ENCODE assay signal across 14 cellular contexts in genomic region chr22:46061124-46061410, GRCh38.
A peak's percentile ranks its signal among the peaks of the same experiment; 100 is the strongest.
DNase-seq lines count a peak whose midpoint lies in the region; ATAC-seq and TF ChIP-seq lines count a peak whose summit lies in the region.
"Had no signal": no experiment of that assay in that cellular context is flagged by ENCODE, and none has a peak within 500 bp of the region (broad histone marks: within the 10 kb centered on the region; RNA-seq: fewer than 3 reads in every experiment).

No MANE protein-coding gene starts in this region.

- H3K4me3 ChIP-seq in esophagus squamous epithelium (peak overlapping the region in 2 of 4 donors; percentile 28 to 53), prostate gland (no peak overlapping the region)
- H3K4me3 ChIP-seq: A549 had no signal

- no peak overlapping the region for H3K4me3 Mint-ChIP-seq in mesothelial cell of epicardium
- no peak overlapping the region for H3K4me3 Mint-ChIP-seq in stimulated activated effector memory CD8-positive, alpha-beta T cell treated with anti-CD3 and anti-CD28 coated beads, Interleukin-12 subunit alpha, Interleukin-12 subunit beta, amount 100 ng/mL, for 72 hours
- H3K4me3 Mint-ChIP-seq: T-helper 2 cell treated with Interferon-gamma antibody and Interleukin-4, amounts not matched to agents 5 μg/mL and 100 μg/mL, for 36 hours had no signal

- H3K27me3 ChIP-seq in esophagus squamous epithelium (no peaks in the 10 kb centered on the region), prostate gland (replicated peaks; ENCODE audit: insufficient read depth) (no peaks in the 10 kb centered on the region)

- TF ChIP-seq POLR2A in esophagus squamous epithelium (IDR thresholded peaks at IDR 0.05) (no peak), prostate gland (IDR thresholded peaks at IDR 0.05) (no peak)

- WGBS in esophagus squamous epithelium, 2 donors, result 58 to 82% methylated on average over 6 to 12 of the region's 26 CpGs
- 81% methylated on average over 20 of the region's 26 CpGs for WGBS in prostate gland

- no peak for ATAC-seq in stimulated activated effector memory CD8-positive, alpha-beta T cell treated with anti-CD3 and anti-CD28 coated beads, Interleukin-12 subunit alpha, Interleukin-12 subunit beta, amount 100 ng/mL, for 72 hours
- ATAC-seq: A549 had no signal

- intact Hi-C loops in esophagus squamous epithelium (cut with DNase I) (no loop called here), prostate gland (cut with DNase I) (no loop called here)

- peaks cover 3% of the 10 kb centered on the region for H3K36me3 Mint-ChIP-seq in mesothelial cell of epicardium
- peaks cover 5% of the 10 kb centered on the region for H3K36me3 Mint-ChIP-seq in stimulated activated effector memory CD8-positive, alpha-beta T cell treated with anti-CD3 and anti-CD28 coated beads, Interleukin-12 subunit alpha, Interleukin-12 subunit beta, amount 100 ng/mL, for 72 hours

- H3K27ac ChIP-seq in esophagus squamous epithelium (peak overlapping the region; percentile 99 to 100 (median 100)), prostate gland (peak overlapping the region; percentile 100)
- H3K27ac ChIP-seq: A549 had no signal

- no peaks in the 10 kb centered on the region for H3K9me3 Mint-ChIP-seq in mesothelial cell of epicardium
- no peaks in the 10 kb centered on the region for H3K9me3 Mint-ChIP-seq in stimulated activated effector memory CD8-positive, alpha-beta T cell treated with anti-CD3 and anti-CD28 coated beads, Interleukin-12 subunit alpha, Interleukin-12 subunit beta, amount 100 ng/mL, for 72 hours
- H3K9me3 Mint-ChIP-seq: T-helper 2 cell treated with Interferon-gamma antibody and Interleukin-4, amounts not matched to agents 5 μg/mL and 100 μg/mL, for 36 hours had no signal

- no peaks in the 10 kb centered on the region for H3K4me1 Mint-ChIP-seq in mesothelial cell of epicardium
- H3K4me1 Mint-ChIP-seq in stimulated activated effector memory CD8-positive, alpha-beta T cell treated with anti-CD3 and anti-CD28 coated beads, Interleukin-12 subunit alpha, Interleukin-12 subunit beta, amount 100 ng/mL, for 72 hours, result peaks cover 16% of the 10 kb centered on the region

- H3K9me3 ChIP-seq in esophagus squamous epithelium, result no peaks in the 10 kb centered on the region
- H3K9me3 ChIP-seq in prostate gland, result no peaks in the 10 kb centered on the region
- H3K9me3 ChIP-seq: A549 had no signal

- H3K36me3 ChIP-seq in esophagus squamous epithelium (peaks cover 0 to 11% (median 0%) of the 10 kb centered on the region in 3 donors), prostate gland (no peaks in the 10 kb centered on the region)

- no peak for TF ChIP-seq CTCF in esophagus squamous epithelium (IDR thresholded peaks at IDR 0.05)
- TF ChIP-seq CTCF in prostate gland (IDR thresholded peaks at IDR 0.05), result no peak
- no peak for TF ChIP-seq CTCF in mesothelial cell of epicardium (IDR thresholded peaks at IDR 0.05; ENCODE audit: unreplicated experiment)

- H3K27me3 Mint-ChIP-seq in mesothelial cell of epicardium (ENCODE audit: low read depth), result peaks cover 38% of the 10 kb centered on the region

- peaks cover 65 to 100% (median 67%) of the 10 kb centered on the region in 3 donors for H3K4me1 ChIP-seq in esophagus squamous epithelium
- peaks cover 25% of the 10 kb centered on the region for H3K4me1 ChIP-seq in prostate gland (replicated peaks)

- no peak overlapping the region for H3K27ac Mint-ChIP-seq in mesothelial cell of epicardium
- H3K27ac Mint-ChIP-seq in stimulated activated effector memory CD8-positive, alpha-beta T cell treated with anti-CD3 and anti-CD28 coated beads, Interleukin-12 subunit alpha, Interleukin-12 subunit beta, amount 100 ng/mL, for 72 hours, result no peak overlapping the region
- H3K27ac Mint-ChIP-seq: T-helper 2 cell treated with Interferon-gamma antibody and Interleukin-4, amounts not matched to agents 5 μg/mL and 100 μg/mL, for 36 hours had no signal

- peak; percentile 9 for DNase-seq in activated effector memory CD4-positive, alpha-beta T cell treated with anti-CD3 and anti-CD28 coated beads, Interleukin-2, amount 50 U/mL, for 16 hours
- no peak for DNase-seq in activated effector memory CD4-positive, alpha-beta T cell treated with Interleukin-2 at 50 U/mL for 16 hours
- DNase-seq in esophagus squamous epithelium (lab: John Stamatoyannopoulos, UW) (no peak), prostate gland (ENCODE audit: low spot score) (no peak), ureter (ENCODE audit: low spot score) (peak; percentile 39), mesothelial cell of epicardium (ENCODE audit: low spot score in 2 of 2, unreplicated experiment in 2 of 2) (no peak), SW480 (ENCODE audit: low spot score) (no peak)
- no peak for DNase-seq in stimulated activated effector memory CD8-positive, alpha-beta T cell treated with anti-CD3 and anti-CD28 coated beads, Interleukin-12 subunit alpha, Interleukin-12 subunit beta, amount 100 ng/mL, for 72 hours (ENCODE audit: low spot score in 2 of 2)
- DNase-seq: activated CD4-positive, alpha-beta T cell treated with anti-CD3 and anti-CD28 coated beads, Interleukin-2, amount 50 U/mL, for 4 hours; central memory CD4-positive, alpha-beta T cell; COR-L47; NCI-H1417 had no signal

Comparison
In these comparisons a context has a peak if more than half of its experiments do, and no peak if none do; other contexts are left out.
1. DNase-seq: peak in activated effector memory CD4-positive, alpha-beta T cell treated with anti-CD3 and anti-CD28 coated beads, Interleukin-2, amount 50 U/mL, for 16 hours (single experiment) and ureter (single experiment); none in activated effector memory CD4-positive, alpha-beta T cell treated with Interleukin-2 at 50 U/mL for 16 hours (single experiment), esophagus squamous epithelium (single experiment), prostate gland (single experiment), mesothelial cell of epicardium (0 of 2), stimulated activated effector memory CD8-positive, alpha-beta T cell treated with anti-CD3 and anti-CD28 coated beads, Interleukin-12 subunit alpha, Interleukin-12 subunit beta, amount 100 ng/mL, for 72 hours (0 of 2) and SW480 (single experiment).